In the genomic region with DNA sequence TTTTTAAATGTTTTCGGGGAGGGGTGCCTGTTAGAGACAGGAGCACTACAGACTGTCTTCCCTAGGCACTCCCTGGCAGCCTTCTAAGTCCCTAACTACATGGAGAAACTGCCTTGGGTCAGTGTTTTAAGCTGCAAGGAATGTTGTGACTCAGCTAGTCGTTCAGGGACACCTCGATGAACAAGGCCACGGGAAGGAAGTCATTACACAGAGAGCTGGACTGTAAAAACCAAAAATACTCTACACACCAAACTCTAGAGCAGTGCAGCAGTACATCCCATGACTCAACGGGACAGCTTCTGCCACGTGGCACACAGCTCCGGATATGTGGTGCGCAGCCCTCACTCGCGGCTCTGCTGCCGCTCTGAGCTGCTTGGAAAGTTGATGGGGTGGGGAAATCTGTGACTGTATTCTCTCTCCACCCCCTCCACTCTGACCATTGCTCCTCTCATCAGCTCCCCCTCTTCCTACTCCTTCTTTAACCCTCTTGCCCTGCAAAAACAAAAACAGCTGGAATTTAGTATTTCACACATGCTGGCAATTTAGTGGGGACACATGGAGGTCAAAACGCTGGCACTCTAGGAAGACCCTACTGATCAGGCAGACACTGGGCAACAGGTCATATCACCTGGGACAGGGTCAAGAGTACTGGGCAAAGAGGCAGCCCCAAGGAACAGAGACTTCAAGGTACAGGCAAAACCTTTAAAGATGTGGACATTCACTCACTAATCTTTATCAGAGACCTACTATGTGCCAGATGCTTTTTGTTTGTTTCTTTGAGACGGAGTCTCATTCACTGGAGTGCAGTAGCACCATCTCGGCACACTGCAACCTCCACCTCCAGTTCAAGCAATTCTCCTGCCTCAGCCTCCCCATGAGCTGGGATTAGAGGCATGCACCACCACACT, we compare ENCODE assay signal across 8 cellular contexts. TPM values are rescaled to one million over a fixed set of nuclear protein-coding genes. Genes with fewer than 3 reads are reported as not detected.
DNase-seq lines count a peak whose midpoint lies in the region; ATAC-seq and TF ChIP-seq lines count a peak whose summit lies in the region.

No MANE protein-coding gene starts in this region.

- H3K4me3 ChIP-seq in breast epithelium (no peak overlapping the region), lower leg skin (ENCODE audit: low read depth, poor library complexity, severe bottlenecking) (no peak overlapping the region)

- ATAC-seq in HG03442 (IDR thresholded peaks at IDR 0.05; ENCODE audit: unreplicated experiment) = peak; percentile 89
- ATAC-seq in HG03045 (IDR thresholded peaks at IDR 0.05; ENCODE audit: unreplicated experiment) = no peak

- no peaks in the 10 kb centered on the region for H3K27me3 ChIP-seq in breast epithelium

- in situ Hi-C loops in GM13977 (cut with MboI; ENCODE audit: low pct_unique_long_range_greater_than_20kb, low sequenced_read_pairs, unreplicated experiment) = loop anchor here (5.0 kb wide), 1 partner anchor 357 kb away; no protein-coding TSS in a partner anchor

- H3K36me3 ChIP-seq in breast epithelium = no peaks in the 10 kb centered on the region

- DNase-seq in GM13977 (ENCODE audit: low spot score) = peak; percentile 62
- DNase-seq in UCSD-AML1 (lab: John Stamatoyannopoulos, UW; ENCODE audit: unreplicated experiment) = peak; percentile 84
- peak in 1 of 2 donors; percentile 64 for DNase-seq in breast epithelium (ENCODE audit: low spot score in 2 of 2)
- DNase-seq in lower leg skin (ENCODE audit: low spot score in 2 of 2) = peak; percentile 82 to 94
- peak; percentile 26 to 53 (median 48) for DNase-seq in stimulated activated CD4-positive, alpha-beta T cell treated with anti-CD3 and anti-CD28 coated beads, TNF-alpha, amount 100 ng/mL, for 48 hours (ENCODE audit: low read depth in 3 of 3)
- no peak for DNase-seq in NCI-H82 treated with DMSO at 0.1 percent for 48 hours (lab: John Stamatoyannopoulos, UW; ENCODE audit: unreplicated experiment)

- H3K27ac ChIP-seq in breast epithelium = peak overlapping the region; percentile 73 to 88

- intact Hi-C loops in breast epithelium (cut with DNase I; ENCODE audit: low total_unique reads) (no loop called here), lower leg skin (cut with DNase I; ENCODE audit: low total_unique reads) (no loop called here)

- no peaks in the 10 kb centered on the region for H3K9me3 ChIP-seq in breast epithelium

- WGBS in lower leg skin, 2 donors = 31 to 32% methylated on average over 14 of the region's 14 CpGs

- TF ChIP-seq CTCF in GM13977 (IDR thresholded peaks at IDR 0.05; ENCODE audit: extremely low read depth, insufficient read depth, missing control alignments) (no peak), breast epithelium (IDR thresholded peaks at IDR 0.05) (no peak), lower leg skin (IDR thresholded peaks at IDR 0.05) (no peak)

- H3K4me1 ChIP-seq in breast epithelium = peaks cover 0 to 10% of the 10 kb centered on the region in 2 donors

- TF ChIP-seq POLR2A in breast epithelium (IDR thresholded peaks at IDR 0.05) (no peak), lower leg skin (IDR thresholded peaks at IDR 0.05) (no peak)

RNA-seq across cellular contexts. Expression of a gene that starts 10.9 kb away (rescaled TPM):
- 10 to 100 TPM; 20.8 to 43.2 (median 39.0) TPM for total RNA-seq in breast epithelium
- total RNA-seq in lower leg skin = 100 to 1,000 TPM in 1 of 4 donors, 10 to 100 TPM in 3; 53.3 to 135 (median 66.6) TPM

RNA-seq across cellular contexts. Expression of a gene that starts 12.2 kb away (rescaled TPM):
- total RNA-seq in breast epithelium = 10 to 100 TPM; 34.4 to 35.7 (median 34.6) TPM
- total RNA-seq in lower leg skin = 10 to 100 TPM; 19.3 to 33.1 (median 25.5) TPM

RNA-seq across cellular contexts. Expression of a gene that starts 36.9 kb away (rescaled TPM):
- total RNA-seq in breast epithelium = 1 to 10 TPM in 2 of 3 donors, under 1 TPM in 1; 0.32 to 7.5 (median 1.3) TPM
- total RNA-seq in lower leg skin = 1 to 10 TPM; 1.0 to 7.8 (median 5.0) TPM
